Comparison of ENCODE assay signal across 1 cellular context in genomic region chr17:12523244-12523643, GRCh38.
TF ChIP-seq lines count a peak whose summit lies in the region.

No MANE protein-coding gene starts in this region.

TF ChIP-seq in IMR-90, 13 proteins besides CTCF, POLR2A, EP300 and RAD21 (continued from another document):
- TF ChIP-seq ELK1 (IDR thresholded peaks at IDR 0.05; ENCODE audit: borderline replicate concordance, low read depth, low read length): no peak
- TF ChIP-seq MXI1 (IDR thresholded peaks at IDR 0.05; ENCODE audit: borderline replicate concordance, low read depth, low read length): no peak
- no peak for TF ChIP-seq MAZ (IDR thresholded peaks at IDR 0.05; ENCODE audit: borderline replicate concordance, low read depth, low read length)
- no peak for TF ChIP-seq FOS (IDR thresholded peaks at IDR 0.05; ENCODE audit: low read depth, low read length)
- no peak for TF ChIP-seq USF2 (IDR thresholded peaks at IDR 0.05; ENCODE audit: low read depth, low read length)
- no peak for TF ChIP-seq SMC3 (IDR thresholded peaks at IDR 0.05; ENCODE audit: low read depth, low read length)
- no peak for TF ChIP-seq RFX5 (IDR thresholded peaks at IDR 0.05; ENCODE audit: low read depth, low read length)
- TF ChIP-seq NFE2L2 (IDR thresholded peaks at IDR 0.05; ENCODE audit: low read depth, low read length): no peak
- TF ChIP-seq RCOR1 (IDR thresholded peaks at IDR 0.05; ENCODE audit: insufficient replicate concordance, low read length): no peak
- no peak for TF ChIP-seq MAFK (IDR thresholded peaks at IDR 0.05; ENCODE audit: low read depth, low read length)
